9 cellular contexts compared by ENCODE assay signal in genomic region chr6:138402833-138403187, GRCh38. TPM values are rescaled to one million over a fixed set of nuclear protein-coding genes. Genes with fewer than 3 reads are reported as not detected.
A peak's percentile ranks its signal among the peaks of the same experiment; 100 is the strongest.
DNase-seq lines count a peak whose midpoint lies in the region; ATAC-seq and TF ChIP-seq lines count a peak whose summit lies in the region.
"Had no signal": no experiment of that assay in that cellular context is flagged by ENCODE, and none has a peak within 500 bp of the region (broad histone marks: within the 10 kb centered on the region; RNA-seq: fewer than 3 reads in every experiment).

No MANE protein-coding gene starts in this region.

- H3K9me3 ChIP-seq in HUES64 (ENCODE audit: insufficient read depth, low read depth, low read length) (no peaks in the 10 kb centered on the region), neural cell (ENCODE audit: low read length) (no peaks in the 10 kb centered on the region)

- no peaks in the 10 kb centered on the region; the same call in 1 of the 2 replicates for H3K4me1 ChIP-seq in HUES64 (ENCODE audit: insufficient read depth, low read length)

- H3K4me3 ChIP-seq in AG09309 (ENCODE audit: control insufficient read depth, low read depth, low read length), result peak overlapping the region; percentile 75; the same call in 1 of the 2 replicates
- H3K4me3 ChIP-seq in HUES64 (ENCODE audit: low read length), result peak overlapping the region; percentile 97; the same call in 1 of the 2 replicates
- peak overlapping the region; percentile 87 for H3K4me3 ChIP-seq in neural cell (ENCODE audit: low read length)

- H3K27ac ChIP-seq in HUES64 (ENCODE audit: low read depth, low read length) (no peak overlapping the region), neural cell (ENCODE audit: low read length) (no peak overlapping the region)

- no peaks in the 10 kb centered on the region for H3K27me3 Mint-ChIP-seq in MCF 10A (ENCODE audit: insufficient read depth, unreplicated experiment)

- H3K36me3 Mint-ChIP-seq in MCF 10A (ENCODE audit: insufficient read depth, unreplicated experiment), result peaks cover 21% of the 10 kb centered on the region

- TF ChIP-seq EP300 in neural cell (conservative IDR thresholded peaks at IDR 0.05; ENCODE audit: poor library complexity, severe bottlenecking), result no peak

- no peak for TF ChIP-seq CTCF in AG09309 (IDR thresholded peaks at IDR 0.05; ENCODE audit: control insufficient read depth, insufficient read depth, low read depth, low read length, missing control alignments)
- TF ChIP-seq CTCF in MCF 10A (IDR thresholded peaks at IDR 0.05; ENCODE audit: unreplicated experiment), result no peak
- no peak for TF ChIP-seq CTCF in neural cell (IDR thresholded peaks at IDR 0.05; ENCODE audit: poor library complexity, severe bottlenecking)
- no peak for TF ChIP-seq CTCF in GM13976 (IDR thresholded peaks at IDR 0.05; ENCODE audit: borderline replicate concordance, control extremely low read depth, extremely low read depth, insufficient read depth, missing control alignments)

- no peak overlapping the region for H3K4me2 ChIP-seq in neural cell (ENCODE audit: low read length)

- H3K27me3 ChIP-seq in HUES64 (ENCODE audit: insufficient read depth, low read length) (no peaks in the 10 kb centered on the region), neural cell (ENCODE audit: insufficient read depth, low read depth, low read length) (peaks cover 16% of the 10 kb centered on the region)

- DNase-seq in AG09309 (ENCODE audit: low read depth), result no peak
- DNase-seq in MCF 10A (ENCODE audit: unreplicated experiment), result no peak
- no peak for DNase-seq in HPDE6-E6E7 (ENCODE audit: extremely low spot score)
- DNase-seq in islet precursor cell, result no peak
- no peak for DNase-seq in GM13976 (ENCODE audit: low spot score)
- DNase-seq: DMS153 had no signal

- in situ Hi-C loops in GM13976 (cut with MboI; ENCODE audit: low sequenced_read_pairs, unreplicated experiment), result no loop called here

- TF ChIP-seq RAD21 in neural cell (conservative IDR thresholded peaks at IDR 0.05), result no peak

- H3K9me2 ChIP-seq in neural cell (ENCODE audit: insufficient read depth, low read length), result no peaks in the 10 kb centered on the region

- H3K4me1 Mint-ChIP-seq in MCF 10A (ENCODE audit: insufficient read depth, unreplicated experiment), result peaks cover 6% of the 10 kb centered on the region

- WGBS in HUES64, result 94% methylated on average over 8 of the region's 8 CpGs

- H3K4me3 Mint-ChIP-seq in MCF 10A (ENCODE audit: unreplicated experiment), result peak overlapping the region; percentile 80

- no TSS peak for BruUV-seq in MCF 10A (replicated peaks; lab: Mats Ljungman, UMichigan)

- no peaks in the 10 kb centered on the region for H3K9me3 Mint-ChIP-seq in MCF 10A (ENCODE audit: unreplicated experiment)

- intact Hi-C loops in MCF 10A (cut with micrococcal nuclease), result loop anchor here (5.0 kb wide), 1 partner anchor 241 kb away; the partner anchor contains the start of gene ARFGEF3

- H3K9ac ChIP-seq in HUES64 (ENCODE audit: low read depth, low read length), result 0 out of 2 replicates have a peak overlapping the region, but pooled peaks have one; percentile 89
- no peak overlapping the region for H3K9ac ChIP-seq in neural cell (ENCODE audit: low read length)

- no peak overlapping the region for H3K27ac Mint-ChIP-seq in MCF 10A (ENCODE audit: low read depth, unreplicated experiment)

- CTCF ChIA-PET in MCF 10A (lab: Yijun Ruan, JAX), result interaction anchor here (0.6 to 1.2 kb wide), 3 partner anchors 11 to 45 kb away, joined by 3 read pairs; no protein-coding TSS in a partner anchor

- H3K36me3 ChIP-seq in HUES64 (ENCODE audit: insufficient read depth, low read length) (peaks cover 21% of the 10 kb centered on the region), neural cell (ENCODE audit: insufficient read depth, low read length) (no peaks in the 10 kb centered on the region)

- H2AFZ ChIP-seq in neural cell (ENCODE audit: low read depth, low read length), result no peak overlapping the region

- no peaks in the 10 kb centered on the region for H3K79me2 ChIP-seq in neural cell (replicated peaks; ENCODE audit: insufficient read depth, low read length)

- peaks cover 2% of the 10 kb centered on the region for H3F3A ChIP-seq in neural cell (ENCODE audit: insufficient read depth, low read length, poor library complexity, severe bottlenecking)

- ATAC-seq in HG03045 (IDR thresholded peaks at IDR 0.05; ENCODE audit: unreplicated experiment), result no peak

- POLR2A ChIA-PET in MCF 10A (lab: Yijun Ruan, JAX), result interaction anchor here (0.6 to 1.0 kb wide), 2 partner anchors 297 to 330 kb away, joined by 3 read pairs; no protein-coding TSS in a partner anchor

- no peaks in the 10 kb centered on the region for H4K20me1 ChIP-seq in neural cell (ENCODE audit: insufficient read depth)

TF ChIP-seq in neural cell, 6 proteins besides CTCF, POLR2A, EP300 and RAD21:
- TF ChIP-seq EZH2 (IDR thresholded peaks at IDR 0.05; ENCODE audit: borderline replicate concordance, insufficient read depth, low read length, poor library complexity, severe bottlenecking), result no peak
- TF ChIP-seq POLR2AphosphoS5 (IDR thresholded peaks at IDR 0.05), result no peak
- no peak for TF ChIP-seq MXI1 (conservative IDR thresholded peaks at IDR 0.05; ENCODE audit: poor library complexity, severe bottlenecking)
- no peak for TF ChIP-seq REST (IDR thresholded peaks at IDR 0.05; ENCODE audit: borderline replicate concordance)
- TF ChIP-seq SMC3 (conservative IDR thresholded peaks at IDR 0.05; ENCODE audit: poor library complexity), result no peak
- no peak for TF ChIP-seq TAF1 (IDR thresholded peaks at IDR 0.05; ENCODE audit: low read depth)

RNA-seq across cellular contexts. Expression of gene HEBP2, which starts 1.2 kb away (rescaled TPM):
- polyA plus RNA-seq in HUES64 (2013, experiment 1 of 2), result 48.2 TPM
- polyA plus RNA-seq in HUES64 (2013, experiment 2 of 2), result 51.0 TPM
- total RNA-seq in MCF 10A (2022), result 71.2 and 89.7 TPM in 2 replicates
- polyA plus RNA-seq in neural cell, result 1.4 and 3.0 TPM in 2 replicates
- 0.73 and 0.81 TPM in 2 replicates for polyA minus RNA-seq in neural cell

RNA-seq across cellular contexts. Expression of gene SMIM28, which starts 25.1 kb away (rescaled TPM):
- not detected for polyA plus RNA-seq in HUES64 (2013, experiment 1 of 2)
- polyA plus RNA-seq in HUES64 (2013, experiment 2 of 2), result not detected
- total RNA-seq in MCF 10A (2022), result not detected in 2 replicates
- polyA plus RNA-seq in neural cell, result not detected in 2 replicates
- not detected in 2 replicates for polyA minus RNA-seq in neural cell
